Comparison of ENCODE assay signal across 8 cellular contexts in the genomic region with DNA sequence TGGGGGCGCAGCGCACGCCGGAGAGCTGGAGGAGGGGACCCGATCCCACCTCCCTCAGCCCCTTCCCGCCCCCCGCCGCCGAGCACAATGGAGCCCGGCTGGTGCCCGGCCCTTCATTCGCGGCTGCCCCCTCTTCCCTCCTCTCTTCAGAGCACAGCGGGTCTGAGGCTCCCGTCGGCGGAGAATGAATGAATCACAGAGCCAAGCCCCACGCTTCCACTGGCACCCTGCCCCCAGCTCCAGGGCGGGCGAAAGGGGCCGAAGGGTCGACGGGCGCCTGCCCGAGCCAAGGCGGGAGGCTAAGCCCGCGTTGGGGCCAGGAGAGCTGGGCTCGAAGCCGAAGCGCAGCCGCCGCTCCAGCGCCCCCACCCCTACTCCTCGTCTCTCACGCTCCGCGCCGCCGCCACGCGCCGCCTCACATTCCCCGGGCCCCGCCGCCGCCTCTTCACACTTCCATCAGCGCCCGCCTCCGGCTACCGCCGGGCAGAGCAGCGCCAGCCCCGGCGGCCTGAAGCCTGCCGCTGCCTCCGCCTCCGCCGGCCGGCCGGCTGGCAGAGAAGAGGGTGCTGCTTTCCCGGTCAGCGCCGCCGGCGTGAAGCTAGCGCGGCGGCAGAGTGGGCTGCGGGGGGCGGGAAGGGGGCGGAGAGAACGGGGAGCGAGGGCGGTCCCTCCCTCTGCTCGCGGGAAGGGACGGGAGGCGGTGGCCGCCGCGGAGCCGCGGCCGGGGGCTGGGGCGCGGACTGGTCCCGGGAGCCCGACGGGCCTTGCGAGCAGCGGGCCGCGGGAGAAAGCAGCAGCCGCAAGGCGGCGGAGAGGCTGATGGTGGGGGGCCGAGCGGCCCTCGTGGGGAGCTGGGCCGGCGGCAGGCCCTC. TPM values are rescaled to one million over a fixed set of nuclear protein-coding genes. Genes with fewer than 3 reads are reported as not detected.
A peak's percentile ranks its signal among the peaks of the same experiment; 100 is the strongest.
DNase-seq lines count a peak whose midpoint lies in the region; ATAC-seq and TF ChIP-seq lines count a peak whose summit lies in the region.

Gene HOMER1 (minus strand): TSS at position 616 of the 872 bp plus-strand sequence. CDS start 1,360 bp downstream, outside the sequence.

- peak; percentile 77 for ATAC-seq in GM21528 (IDR thresholded peaks at IDR 0.05; ENCODE audit: low FRiP score, unreplicated experiment)
- peak; percentile 72 for ATAC-seq in RWPE2 (ENCODE audit: low read depth)

- peak within 1 kb of the TSS; percentile 66 for H3K4me2 ChIP-seq in neuronal stem cell (ENCODE audit: insufficient read depth, low read length, poor library complexity, severe bottlenecking)

- H3K36me3 ChIP-seq in HUES64 (ENCODE audit: insufficient read depth, low read length), result no peaks in the 10 kb centered on the region
- H3K36me3 ChIP-seq in RWPE2 (ENCODE audit: low read depth), result no peaks in the 10 kb centered on the region
- H3K36me3 ChIP-seq in neuronal stem cell (replicated peaks in 1 of 2; ENCODE audit: control insufficient read depth in 2 of 2, insufficient read depth in 2 of 2, low read length in 2 of 2), result no peaks in the 10 kb centered on the region

- no peak within 1 kb of the TSS for H2BK12ac ChIP-seq in neuronal stem cell (ENCODE audit: low read length)

- H2AFZ ChIP-seq in neuronal stem cell (ENCODE audit: low read length), result peak within 1 kb of the TSS; percentile 99

- H4K91ac ChIP-seq in neuronal stem cell (ENCODE audit: low read depth, low read length, poor library complexity), result no peak within 1 kb of the TSS

- H3K27ac ChIP-seq in HUES64 (ENCODE audit: low read depth, low read length) (peak within 1 kb of the TSS; percentile 97), RWPE2 (ENCODE audit: poor library complexity, severe bottlenecking) (peak within 1 kb of the TSS; percentile 81), neuronal stem cell (replicated peaks; ENCODE audit: low read length) (peak within 1 kb of the TSS; percentile 99), substantia nigra (ENCODE audit: low read depth, low read length, poor library complexity, severe bottlenecking) (peak within 1 kb of the TSS; percentile 91)

- peak within 1 kb of the TSS; percentile 90 for H2BK15ac ChIP-seq in neuronal stem cell (ENCODE audit: low read length)

- no peak within 1 kb of the TSS for H4K8ac ChIP-seq in neuronal stem cell (ENCODE audit: low read depth, low read length)

- TF ChIP-seq CTCF in RWPE2 (IDR thresholded peaks at IDR 0.05; ENCODE audit: poor library complexity, severe bottlenecking) (peak; percentile 30), foreskin fibroblast (IDR thresholded peaks at IDR 0.05; ENCODE audit: low read depth, low read length) (no peak)

- H3K14ac ChIP-seq in neuronal stem cell (ENCODE audit: low read length), result peak within 1 kb of the TSS; percentile 87

- peak within 1 kb of the TSS; percentile 96 for H2BK5ac ChIP-seq in neuronal stem cell (ENCODE audit: low read length)

- peak within 1 kb of the TSS; percentile 87 for H3K4me3 ChIP-seq in HUES64 (ENCODE audit: low read length)
- H3K4me3 ChIP-seq in RWPE2 (ENCODE audit: severe bottlenecking), result peak within 1 kb of the TSS; percentile 81
- peak within 1 kb of the TSS; percentile 68 to 78 for H3K4me3 ChIP-seq in foreskin fibroblast (ENCODE audit: low read depth in 1 of 2, low read length in 2 of 2)
- H3K4me3 ChIP-seq in neuronal stem cell (ENCODE audit: low read length in 2 of 2), result peak within 1 kb of the TSS; percentile 61 to 97

- H2AK5ac ChIP-seq in neuronal stem cell (ENCODE audit: low read depth, low read length), result peak within 1 kb of the TSS; percentile 44

- H3K18ac ChIP-seq in neuronal stem cell (ENCODE audit: low read length), result peak within 1 kb of the TSS; percentile 99

- no peaks in the 10 kb centered on the region for H3K27me3 ChIP-seq in HUES64 (ENCODE audit: insufficient read depth, low read length)
- H3K27me3 ChIP-seq in RWPE2 (ENCODE audit: insufficient read depth, poor library complexity, severe bottlenecking), result no peaks in the 10 kb centered on the region
- no peaks in the 10 kb centered on the region for H3K27me3 ChIP-seq in neuronal stem cell (ENCODE audit: control insufficient read depth in 3 of 3, insufficient read depth in 3 of 3, low read depth in 1 of 3, low read length in 3 of 3)

- peak; percentile 20 for DNase-seq in DMS79 (lab: John Stamatoyannopoulos, UW)
- DNase-seq in RWPE2 (ENCODE audit: low spot score), result peak; percentile 81
- peak; percentile 56 for DNase-seq in activated gamma-delta T cell treated with anti-CD3 and anti-CD28 coated beads, Interleukin-2, amount 50 U/mL, for 16 hours (ENCODE audit: low read depth)
- DNase-seq in foreskin fibroblast, result peak; percentile 72 to 90
- peak; percentile 85 for DNase-seq in neuronal stem cell (ENCODE audit: low spot score)
- DNase-seq in substantia nigra (lab: John Stamatoyannopoulos, UW), result peak in 47 of 49 donors; percentile 4 to 94 (median 70)

- peak within 1 kb of the TSS; percentile 99 for H3K23ac ChIP-seq in neuronal stem cell (ENCODE audit: low read depth, low read length, poor library complexity)

- H3K4me1 ChIP-seq in HUES64 (ENCODE audit: insufficient read depth, low read length) (peaks cover 36% of the 10 kb centered on the region), RWPE2 (ENCODE audit: insufficient read depth, poor library complexity, severe bottlenecking) (peaks cover 22% of the 10 kb centered on the region), neuronal stem cell (ENCODE audit: control insufficient read depth in 2 of 2, insufficient read depth in 1 of 2, low read depth in 1 of 2, low read length in 2 of 2) (peaks cover 11 to 17% of the 10 kb centered on the region in 2 donors)

- no peak within 1 kb of the TSS for H3K4ac ChIP-seq in neuronal stem cell (ENCODE audit: low read length)

- no peaks in the 10 kb centered on the region for H3K9me3 ChIP-seq in HUES64 (ENCODE audit: insufficient read depth, low read depth, low read length)
- H3K9me3 ChIP-seq in RWPE2 (ENCODE audit: severe bottlenecking), result no peaks in the 10 kb centered on the region
- no peaks in the 10 kb centered on the region for H3K9me3 ChIP-seq in neuronal stem cell (replicated peaks in 1 of 2; ENCODE audit: control insufficient read depth in 2 of 2, insufficient read depth in 1 of 2, low read depth in 1 of 2, low read length in 2 of 2)

- peak within 1 kb of the TSS; percentile 67 for H2BK120ac ChIP-seq in neuronal stem cell (ENCODE audit: low read depth, low read length)

- under 1% methylated on average over 102 of the region's 102 CpGs for WGBS in HUES64
- whole genome bisulfite sequencing in neuronal stem cell (ENCODE audit: extremely low coverage in 2 of 2, insufficient read length in 2 of 2, insufficient replicate concordance in 1 of 2), 2 donors, result no CpG with 5 or more reads among the region's 102 CpGs

- peaks cover 3% of the 10 kb centered on the region for H3K79me1 ChIP-seq in neuronal stem cell (ENCODE audit: low read depth, low read length)

- H3K9ac ChIP-seq in HUES64 (ENCODE audit: low read depth, low read length) (peak within 1 kb of the TSS; percentile 93), neuronal stem cell (ENCODE audit: low read depth, low read length, poor library complexity) (peak within 1 kb of the TSS; percentile 97)

RNA-seq across cellular contexts. Expression of gene HOMER1, which starts in this region (rescaled TPM):
- polyA plus RNA-seq in HUES64 (2013, experiment 1 of 2), result 33.1 TPM
- polyA plus RNA-seq in HUES64 (2013, experiment 2 of 2), result 33.5 TPM
- 39.3 TPM for polyA plus RNA-seq in neuronal stem cell (2013, experiment 1 of 2)
- polyA plus RNA-seq in neuronal stem cell (2013, experiment 2 of 2), result 38.5 TPM

Comparison
In these comparisons a context has a peak if more than half of its experiments do, and no peak if none do; other contexts are left out.
1. Peak in every context shown above with its lines: DNase-seq, ATAC-seq, H3K4me3 ChIP-seq and H3K27ac ChIP-seq.
2. DNase-seq: peak in every context shown above with its lines; median percentile 85 in neuronal stem cell; 81 in RWPE2; 81 in foreskin fibroblast; 70 in substantia nigra; 56 in activated gamma-delta T cell treated with anti-CD3 and anti-CD28 coated beads, Interleukin-2, amount 50 U/mL, for 16 hours; 20 in DMS79.